In genomic region chr20:38146156-38146555, GRCh38 we compare ENCODE assay signal across 23 cellular contexts. TPM values are rescaled to one million over a fixed set of nuclear protein-coding genes. Genes with fewer than 3 reads are reported as not detected.
DNase-seq lines count a peak whose midpoint lies in the region; ATAC-seq, FAIRE-seq and TF ChIP-seq lines count a peak whose summit lies in the region.
"Had no signal": no experiment of that assay in that cellular context is flagged by ENCODE, and none has a peak within 500 bp of the region (broad histone marks: within the 10 kb centered on the region; RNA-seq: fewer than 3 reads in every experiment).

No MANE protein-coding gene starts in this region.

- in situ Hi-C loops in gastrocnemius medialis (cut with MboI; ENCODE audit: low sequenced_read_pairs in 4 of 4), result no loop called here

- H3K9me2 ChIP-seq in PC-9 (ENCODE audit: insufficient read depth), result no peaks in the 10 kb centered on the region

- intact Hi-C loops in PC-9 (cut with micrococcal nuclease; ENCODE audit: unreplicated experiment), result no loop called here
- intact Hi-C loops in endothelial cell of umbilical vein (cut with micrococcal nuclease), result no loop called here
- intact Hi-C loops in right lobe of liver (cut with DNase I), result no loop called here
- intact Hi-C loops in gastrocnemius medialis (cut with DNase I; ENCODE audit: low total_unique reads), result no loop called here

- no peaks in the 10 kb centered on the region for H4K20me1 ChIP-seq in PC-9 (ENCODE audit: insufficient read depth)
- H4K20me1 ChIP-seq in endothelial cell of umbilical vein (replicated peaks; ENCODE audit: control insufficient read depth, extremely low read depth, insufficient read depth, low read length), result no peaks in the 10 kb centered on the region

- BruUV-seq in PC-9 (replicated peaks; lab: Mats Ljungman, UMichigan) (no TSS peak), endothelial cell of umbilical vein (replicated peaks; lab: Mats Ljungman, UMichigan) (no TSS peak)

- no peak for TF ChIP-seq EP300 in A549 (IDR thresholded peaks at IDR 0.05)

- no peak for ATAC-seq in A549
- no peak for ATAC-seq in right lobe of liver
- no peak for ATAC-seq in gastrocnemius medialis
- ATAC-seq: Panc1 had no signal

- H3K27me3 ChIP-seq in PC-9 (ENCODE audit: insufficient read depth, low read depth) (no peaks in the 10 kb centered on the region), endothelial cell of umbilical vein (ENCODE audit: control insufficient read depth in 2 of 2, insufficient read depth in 2 of 2, low read length in 2 of 2) (no peaks in the 10 kb centered on the region), right lobe of liver (no peaks in the 10 kb centered on the region), gastrocnemius medialis (no peaks in the 10 kb centered on the region)

- TF ChIP-seq POLR2A in A549 (IDR thresholded peaks at IDR 0.05; ENCODE audit: low read length) (no peak), endothelial cell of umbilical vein (IDR thresholded peaks at IDR 0.05; ENCODE audit: low read depth, low read length) (no peak), right lobe of liver (IDR thresholded peaks at IDR 0.05) (no peak), gastrocnemius medialis (IDR thresholded peaks at IDR 0.05) (no peak)

- H3K9me3 ChIP-seq in A549 (no peaks in the 10 kb centered on the region), PC-9 (ENCODE audit: insufficient read depth, low read depth) (no peaks in the 10 kb centered on the region), endothelial cell of umbilical vein (replicated peaks; ENCODE audit: control insufficient read depth, insufficient read depth, low read length) (no peaks in the 10 kb centered on the region), right lobe of liver (no peaks in the 10 kb centered on the region), gastrocnemius medialis (no peaks in the 10 kb centered on the region)
- H3K9me3 ChIP-seq: HAP-1 had no signal

- dilution Hi-C loops in endothelial cell of umbilical vein (cut with MboI; ENCODE audit: extremely low pct_ligation_motif_present, low sequenced_read_pairs), result no loop called here

- WGBS in A549 (ENCODE audit: missing lambda C conversion rate), result 86% methylated on average over 4 of the region's 4 CpGs
- 77% methylated on average over 4 of the region's 4 CpGs for WGBS in right lobe of liver (ENCODE audit: insufficient coverage, low coverage, low lambda C conversion rate, missing lambda C conversion rate)

- no peak overlapping the region for H3K4me2 ChIP-seq in A549
- H3K4me2 ChIP-seq in PC-9, result no peak overlapping the region
- no peak overlapping the region for H3K4me2 ChIP-seq in endothelial cell of umbilical vein (ENCODE audit: insufficient read depth, low read length)

- H2AFZ ChIP-seq in PC-9 (no peak overlapping the region), endothelial cell of umbilical vein (ENCODE audit: low read depth, low read length) (no peak overlapping the region)

- H3K9me1 ChIP-seq in endothelial cell of umbilical vein (replicated peaks; ENCODE audit: control insufficient read depth, extremely low read depth, insufficient read depth, low read length), result no peaks in the 10 kb centered on the region

- H3F3A ChIP-seq in PC-9 (ENCODE audit: insufficient read depth, low read depth), result peaks cover 95% of the 10 kb centered on the region

- H3K4me1 ChIP-seq in A549 (peaks cover 78% of the 10 kb centered on the region), PC-9 (replicated peaks; ENCODE audit: insufficient read depth) (peaks cover 62% of the 10 kb centered on the region), endothelial cell of umbilical vein (ENCODE audit: control insufficient read depth, extremely low read depth, insufficient read depth, low read length) (peaks cover 80% of the 10 kb centered on the region), right lobe of liver (peaks cover 0 to 68% (median 33%) of the 10 kb centered on the region in 4 donors), gastrocnemius medialis (peaks cover 11 to 14% of the 10 kb centered on the region in 2 donors)

- H3K9ac ChIP-seq in endothelial cell of umbilical vein (replicated peaks; ENCODE audit: extremely low read depth, insufficient read depth, low read length), result no peak overlapping the region

- H3K36me3 ChIP-seq in PC-9 (ENCODE audit: low read depth), result peaks cover 76% of the 10 kb centered on the region
- H3K36me3 ChIP-seq in endothelial cell of umbilical vein (ENCODE audit: control insufficient read depth in 2 of 2, extremely low read depth in 1 of 2, insufficient read depth in 2 of 2, low read length in 2 of 2), result peaks cover 40 to 77% of the 10 kb centered on the region in 2 experiments
- peaks cover 11 to 38% (median 22%) of the 10 kb centered on the region in 4 donors for H3K36me3 ChIP-seq in right lobe of liver
- H3K36me3 ChIP-seq in gastrocnemius medialis, result peaks cover 3 to 70% of the 10 kb centered on the region in 2 donors
- H3K36me3 ChIP-seq: HAP-1 had no signal

- peaks cover 22% of the 10 kb centered on the region for H3K79me2 ChIP-seq in PC-9 (ENCODE audit: low read depth)
- H3K79me2 ChIP-seq in endothelial cell of umbilical vein (ENCODE audit: control insufficient read depth, insufficient read depth, low read length), result peaks cover 31% of the 10 kb centered on the region

- H3K27ac ChIP-seq in A549, result peak overlapping the region; percentile 83 to 95; a peak in 5 of 6 replicates
- peak overlapping the region; percentile 97 for H3K27ac ChIP-seq in PC-9
- peak overlapping the region; percentile 93 for H3K27ac ChIP-seq in endothelial cell of umbilical vein (ENCODE audit: insufficient read depth, low read depth, low read length)
- H3K27ac ChIP-seq in right lobe of liver, result peak overlapping the region in 2 of 3 donors; percentile 86 to 91
- H3K27ac ChIP-seq in gastrocnemius medialis, result no peak overlapping the region
- H3K27ac ChIP-seq: 22Rv1, RWPE1, SK-N-MC had no signal

- TF ChIP-seq CTCF in A549 (IDR thresholded peaks at IDR 0.05) (no peak), PC-9 (conservative IDR thresholded peaks at IDR 0.05) (no peak), endothelial cell of umbilical vein (IDR thresholded peaks at IDR 0.05; ENCODE audit: extremely low read depth in 1 of 2, insufficient read depth in 1 of 2, low read depth in 1 of 2, low read length in 2 of 2) (no peak), right lobe of liver (IDR thresholded peaks at IDR 0.05) (no peak), gastrocnemius medialis (IDR thresholded peaks at IDR 0.05 in 4 of 5, conservative IDR thresholded peaks at IDR 0.05 in 1 of 5) (no peak)

- CTCF ChIA-PET in A549 (lab: Yijun Ruan, JAX) (interaction anchor here (0.9 to 4.2 kb wide), 9 partner anchors 10 to 102 kb away, joined by 3 to 59 read pairs (median 17); partner anchors contain the start of gene TGM2), PC-9 (lab: Charles Lee) (interaction anchor here (0.6 to 0.7 kb wide), 2 partner anchors 47 to 67 kb away, joined by 3 to 10 read pairs; no protein-coding TSS in a partner anchor), endothelial cell of umbilical vein (lab: Charles Lee) (interaction anchor here (0.6 to 5.2 kb wide), 5 partner anchors 13 to 582 kb away, joined by 3 to 42 read pairs (median 3); no protein-coding TSS in a partner anchor)

- FAIRE-seq in A549 (lab: Jason Lieb, UNC) (no peak), endothelial cell of umbilical vein (lab: Jason Lieb, UNC) (no peak)
- FAIRE-seq: D721Med, GM18507 had no signal

- H3K4me3 ChIP-seq in A549 (no peak overlapping the region), PC-9 (no peak overlapping the region), endothelial cell of umbilical vein (replicated peaks in 1 of 3; ENCODE audit: insufficient read depth in 1 of 3, low read depth in 1 of 3, low read length in 3 of 3) (no peak overlapping the region), right lobe of liver (no peak overlapping the region), gastrocnemius medialis (no peak overlapping the region)
- H3K4me3 ChIP-seq: HAP-1, SK-N-MC had no signal

- POLR2A ChIA-PET in A549 (lab: Yijun Ruan, JAX) (interaction anchor here (0.6 to 0.7 kb wide), 2 partner anchors 43 to 149 kb away, joined by 3 to 9 read pairs; no protein-coding TSS in a partner anchor), PC-9 (lab: Charles Lee; ENCODE audit: unreplicated experiment) (no interaction called here), endothelial cell of umbilical vein (lab: Charles Lee) (interaction anchor here (0.7 to 2.9 kb wide), 3 partner anchors 9 to 18 kb away, joined by 5 to 12 read pairs (median 8); no protein-coding TSS in a partner anchor)

- DNase-seq in A549 (ENCODE audit: low read depth in 1 of 2, low spot score in 1 of 2) (no peak), PC-9 (no peak), endothelial cell of umbilical vein (ENCODE audit: low read depth, low spot score) (no peak), right lobe of liver (no peak), gastrocnemius medialis (no peak), GDM1 (lab: John Stamatoyannopoulos, UW) (no peak), HT-29 (ENCODE audit: low spot score) (no peak)
- no peak for DNase-seq in activated T-cell treated with anti-CD3 and anti-CD28 coated beads, Interleukin-2, amount 50 U/mL, for 1 hour
- DNase-seq: GOT3, HFFc6, KBM-7, NCI-H1694, NCI-H2029 treated with DMSO at 0.1 percent for 48 hours, NCI-H2227 treated with DMSO at 0.1 percent for 48 hours, NCI-H526 treated with DMSO at 0.1 percent for 48 hours, SHP77 treated with DMSO at 0.1 percent for 48 hours had no signal

- no peak for TF ChIP-seq RAD21 in A549 (conservative IDR thresholded peaks at IDR 0.05 in 1 of 2, IDR thresholded peaks at IDR 0.05 in 1 of 2)

TF ChIP-seq in A549, 52 proteins besides CTCF, POLR2A, EP300 and RAD21 (continues in another document):
- TF ChIP-seq KDM1A (IDR thresholded peaks at IDR 0.05; ENCODE audit: low read depth) (peak; percentile 69), ZC3H11A (IDR thresholded peaks at IDR 0.05) (no peak)

TF ChIP-seq in endothelial cell of umbilical vein, 7 proteins besides CTCF, POLR2A, EP300 and RAD21 (continues in another document):
- TF ChIP-seq POLR2AphosphoS5 (IDR thresholded peaks at IDR 0.05; ENCODE audit: insufficient read depth, low read depth, low read length), result no peak

RNA-seq across cellular contexts. Expression of gene TGM2, which starts 18.9 kb away (rescaled TPM):
- polyA plus RNA-seq in A549 (2011; rRNA removed) (173 TPM in 2 replicates), A549 (2017; fragmentation: RNase III; extraction: RNeasy Plus Mini Kit Qiagen cat#74134 plus additional on column Dnase treatment) (348 to 469 TPM (median 441 TPM) in 3 replicates), endothelial cell of umbilical vein (810 and 861 TPM in 2 replicates)
- 164 and 192 TPM in 2 replicates for polyA plus RNA-seq in A549 (2012; cell fraction: cytosol; rRNA removed)
- polyA plus RNA-seq in A549 (2012; cell fraction: nucleus; rRNA removed), result 241 and 325 TPM in 2 replicates
- 181 and 216 TPM in 2 replicates for polyA minus RNA-seq in A549 (2011; rRNA and poly(A)+ RNA removed)
- total RNA-seq in PC-9 (2021) (286 and 333 TPM in 2 replicates), endothelial cell of umbilical vein (708 and 868 TPM in 2 replicates), right lobe of liver (100 to 1,000 TPM; 135 to 940 (median 474) TPM), gastrocnemius medialis (100 to 1,000 TPM in 1 of 4 donors, 10 to 100 TPM in 3; 12.8 to 152 (median 58.4) TPM)
- polyA plus RNA-seq in endothelial cell of umbilical vein (2011; cell fraction: cytosol; rRNA removed), result 710 and 739 TPM in 2 replicates
- polyA plus RNA-seq in endothelial cell of umbilical vein (2011; cell fraction: nucleus; rRNA removed), result 680 and 705 TPM in 2 replicates
- polyA plus RNA-seq in endothelial cell of umbilical vein (2012), result 931 and 1,022 TPM in 2 replicates
- 986 and 1,245 TPM in 2 replicates for polyA minus RNA-seq in endothelial cell of umbilical vein
- 21.3 TPM for polyA minus RNA-seq in endothelial cell of umbilical vein (2011; cell fraction: cytosol; rRNA and poly(A)+ RNA removed)
- polyA minus RNA-seq in endothelial cell of umbilical vein (2011; cell fraction: nucleus; rRNA and poly(A)+ RNA removed), result 361 and 435 TPM in 2 replicates
- 253 and 254 TPM in 2 replicates for total RNA-seq in HT-29 (2014; rRNA removed; shearing (Covaris generic))

Comparison
In these comparisons a context has a peak if more than half of its experiments do, and no peak if none do; other contexts are left out.
1. H3K27ac ChIP-seq: peak in A549 (2 of 2), PC-9 (single experiment), endothelial cell of umbilical vein (single experiment) and right lobe of liver (2 of 3); none in gastrocnemius medialis (0 of 4).